Comparison of ENCODE assay signal across 20 cellular contexts in genomic region chr3:4782095-4782494, GRCh38.
DNase-seq lines count a peak whose midpoint lies in the region; ATAC-seq and TF ChIP-seq lines count a peak whose summit lies in the region.
"Had no signal": no experiment of that assay in that cellular context is flagged by ENCODE, and none has a peak within 500 bp of the region (broad histone marks: within the 10 kb centered on the region; RNA-seq: fewer than 3 reads in every experiment).

No MANE protein-coding gene starts in this region.

- ATAC-seq in HG03354 (IDR thresholded peaks at IDR 0.05; ENCODE audit: poor library complexity, severe bottlenecking, unreplicated experiment): no peak
- ATAC-seq: CD8-positive, alpha-beta T cell had no signal

- peaks cover 73% of the 10 kb centered on the region for H3K36me3 Mint-ChIP-seq in activated CD4-positive, alpha-beta T cell treated with anti-CD3 and anti-CD28 coated beads, Interleukin-2, amount 10 ng/mL, durations not matched to agents 24 days and 14 days (ENCODE audit: low read depth)
- H3K36me3 Mint-ChIP-seq in activated CD4-positive, alpha-beta T cell treated with anti-CD3 and anti-CD28 coated beads, Interleukin-2, amount 10 ng/mL, durations not matched to agents 7 days and 5 days (ENCODE audit: low read depth): peaks cover 72% of the 10 kb centered on the region
- H3K36me3 Mint-ChIP-seq in nephron progenitor cell (ENCODE audit: low read depth): peaks cover 90% of the 10 kb centered on the region

- intact Hi-C loops in activated CD4-positive, alpha-beta T cell treated with anti-CD3 and anti-CD28 coated beads, Interleukin-2, amount 10 ng/mL, durations not matched to agents 24 days and 14 days (cut with micrococcal nuclease): no loop called here
- intact Hi-C loops in testis (cut with DNase I; ENCODE audit: low total_unique reads): no loop called here

- peaks cover 8% of the 10 kb centered on the region for H3K9me3 Mint-ChIP-seq in activated CD4-positive, alpha-beta T cell treated with anti-CD3 and anti-CD28 coated beads, Interleukin-2, amount 10 ng/mL, durations not matched to agents 24 days and 14 days
- H3K9me3 Mint-ChIP-seq in activated CD4-positive, alpha-beta T cell treated with anti-CD3 and anti-CD28 coated beads, Interleukin-2, amount 10 ng/mL, durations not matched to agents 7 days and 5 days: no peaks in the 10 kb centered on the region
- H3K9me3 Mint-ChIP-seq in nephron progenitor cell: no peaks in the 10 kb centered on the region
- H3K9me3 Mint-ChIP-seq: CD4-positive, CD25-positive, alpha-beta regulatory T cell; CD8-positive, alpha-beta T cell had no signal

- DNase-seq in activated CD4-positive, alpha-beta T cell treated with anti-CD3 and anti-CD28 coated beads, Interleukin-2, amount 10 ng/mL, durations not matched to agents 24 days and 14 days: no peak
- DNase-seq in activated CD4-positive, alpha-beta T cell treated with anti-CD3 and anti-CD28 coated beads, Interleukin-2, amount 10 ng/mL, durations not matched to agents 7 days and 5 days: no peak
- DNase-seq in coronary artery (ENCODE audit: low spot score) (no peak), fibroblast of pulmonary artery (ENCODE audit: low read depth) (peak; percentile 30), nephron progenitor cell (no peak), HK-2 (ENCODE audit: unreplicated experiment) (no peak), testis (no peak)
- DNase-seq: Caco-2; CD4-positive, CD25-positive, alpha-beta regulatory T cell; CD8-positive, alpha-beta T cell; DMS153; DND-41; GM23248; H7; HCEC 1CT had no signal

- peaks cover 28% of the 10 kb centered on the region for H3K4me1 Mint-ChIP-seq in activated CD4-positive, alpha-beta T cell treated with anti-CD3 and anti-CD28 coated beads, Interleukin-2, amount 10 ng/mL, durations not matched to agents 24 days and 14 days
- H3K4me1 Mint-ChIP-seq in activated CD4-positive, alpha-beta T cell treated with anti-CD3 and anti-CD28 coated beads, Interleukin-2, amount 10 ng/mL, durations not matched to agents 7 days and 5 days: peaks cover 31% of the 10 kb centered on the region
- peaks cover 13% of the 10 kb centered on the region for H3K4me1 Mint-ChIP-seq in nephron progenitor cell
- H3K4me1 Mint-ChIP-seq: B cell had no signal

- H3K4me3 ChIP-seq in coronary artery (no peak overlapping the region), fibroblast of pulmonary artery (replicated peaks; ENCODE audit: low read depth, low read length) (no peak overlapping the region), testis (no peak overlapping the region)
- H3K4me3 ChIP-seq: BLaER1, GM23248 had no signal

- no peaks in the 10 kb centered on the region for H3K9me3 ChIP-seq in testis
- H3K9me3 ChIP-seq: BLaER1, Caco-2 had no signal

- H3K36me3 ChIP-seq in testis (ENCODE audit: low read depth, missing control alignments): no peaks in the 10 kb centered on the region

- H3K27ac Mint-ChIP-seq in activated CD4-positive, alpha-beta T cell treated with anti-CD3 and anti-CD28 coated beads, Interleukin-2, amount 10 ng/mL, durations not matched to agents 24 days and 14 days: peak overlapping the region; percentile 22
- no peak overlapping the region for H3K27ac Mint-ChIP-seq in activated CD4-positive, alpha-beta T cell treated with anti-CD3 and anti-CD28 coated beads, Interleukin-2, amount 10 ng/mL, durations not matched to agents 7 days and 5 days
- peak overlapping the region; percentile 27 for H3K27ac Mint-ChIP-seq in nephron progenitor cell
- H3K27ac Mint-ChIP-seq: B cell; CD4-positive, CD25-positive, alpha-beta regulatory T cell; CD8-positive, alpha-beta T cell had no signal

- no peak for TF ChIP-seq POLR2A in testis (IDR thresholded peaks at IDR 0.05)

- H3K4me3 Mint-ChIP-seq in activated CD4-positive, alpha-beta T cell treated with anti-CD3 and anti-CD28 coated beads, Interleukin-2, amount 10 ng/mL, durations not matched to agents 24 days and 14 days: no peak overlapping the region
- H3K4me3 Mint-ChIP-seq in activated CD4-positive, alpha-beta T cell treated with anti-CD3 and anti-CD28 coated beads, Interleukin-2, amount 10 ng/mL, durations not matched to agents 7 days and 5 days: no peak overlapping the region
- no peak overlapping the region for H3K4me3 Mint-ChIP-seq in nephron progenitor cell
- H3K4me3 Mint-ChIP-seq: B cell; CD4-positive, CD25-positive, alpha-beta regulatory T cell; CD8-positive, alpha-beta T cell had no signal

- WGBS in testis, 2 donors: 77 to 80% methylated on average over 3 of the region's 3 CpGs

- H3K27me3 Mint-ChIP-seq in activated CD4-positive, alpha-beta T cell treated with anti-CD3 and anti-CD28 coated beads, Interleukin-2, amount 10 ng/mL, durations not matched to agents 24 days and 14 days: no peaks in the 10 kb centered on the region
- no peaks in the 10 kb centered on the region for H3K27me3 Mint-ChIP-seq in activated CD4-positive, alpha-beta T cell treated with anti-CD3 and anti-CD28 coated beads, Interleukin-2, amount 10 ng/mL, durations not matched to agents 7 days and 5 days
- H3K27me3 Mint-ChIP-seq in nephron progenitor cell (ENCODE audit: low read depth, poor library complexity): peaks cover 2% of the 10 kb centered on the region
- H3K27me3 Mint-ChIP-seq: B cell had no signal

- H3K27ac ChIP-seq in coronary artery (peak overlapping the region; percentile 53 to 79), testis (no peak overlapping the region)
- H3K27ac ChIP-seq: 22Rv1, BLaER1, C4-2B, GM23248 had no signal

- no peaks in the 10 kb centered on the region for H3K27me3 ChIP-seq in testis
- H3K27me3 ChIP-seq: BLaER1 had no signal

- H3K4me1 ChIP-seq in testis: no peaks in the 10 kb centered on the region
- H3K4me1 ChIP-seq: BLaER1 had no signal

- CTCF ChIA-PET in activated CD4-positive, alpha-beta T cell treated with anti-CD3 and anti-CD28 coated beads, Interleukin-2, amount 10 ng/mL, durations not matched to agents 7 days and 5 days (lab: Charles Lee): interaction anchor here (1.0 kb wide), 1 partner anchor 61 kb away, joined by 3 read pairs; no protein-coding TSS in a partner anchor

- TF ChIP-seq CTCF in coronary artery (IDR thresholded peaks at IDR 0.05) (no peak), fibroblast of pulmonary artery (IDR thresholded peaks at IDR 0.05; ENCODE audit: low read length, missing control alignments) (no peak), nephron progenitor cell (IDR thresholded peaks at IDR 0.05) (no peak), testis (IDR thresholded peaks at IDR 0.05) (no peak)

- POLR2A ChIA-PET in activated CD4-positive, alpha-beta T cell treated with anti-CD3 and anti-CD28 coated beads, Interleukin-2, amount 10 ng/mL, durations not matched to agents 7 days and 5 days (lab: Charles Lee): no interaction called here

Comparison
In these comparisons a context has a peak if more than half of its experiments do, and no peak if none do; other contexts are left out.
1. H3K27ac ChIP-seq: peak in coronary artery (2 of 2); none in testis (0 of 2).